Comparison of ENCODE assay signal across 21 cellular contexts in the genomic region with DNA sequence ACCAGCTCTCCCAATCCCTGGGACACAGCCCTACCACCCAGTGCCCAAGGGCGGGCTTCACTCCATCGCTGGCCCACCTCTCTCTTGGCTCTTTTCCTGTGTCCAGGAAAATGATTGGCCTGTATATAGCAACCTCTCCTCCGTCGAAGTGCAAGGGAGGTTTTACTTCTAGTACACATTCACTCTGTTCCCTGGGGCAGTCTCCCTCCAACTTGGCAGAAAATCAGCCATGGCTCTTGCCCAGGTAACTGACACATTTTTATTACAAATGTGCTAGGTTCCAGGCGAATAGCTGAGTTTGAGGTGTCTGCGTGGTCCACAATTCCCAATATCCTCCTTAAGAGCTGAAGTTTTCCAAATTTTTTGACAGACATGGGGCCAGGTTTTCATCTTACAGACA.
DNase-seq lines count a peak whose midpoint lies in the region; ATAC-seq and TF ChIP-seq lines count a peak whose summit lies in the region.
"Had no signal": no experiment of that assay in that cellular context is flagged by ENCODE, and none has a peak within 500 bp of the region (broad histone marks: within the 10 kb centered on the region; RNA-seq: fewer than 3 reads in every experiment).

No MANE protein-coding gene starts in this region.

- H3K4me1 Mint-ChIP-seq in neural progenitor cell = peaks cover 29% of the 10 kb centered on the region

- peaks cover 24% of the 10 kb centered on the region for H3K9me3 Mint-ChIP-seq in neural progenitor cell
- H3K9me3 Mint-ChIP-seq: CD8-positive, alpha-beta T cell had no signal

- H3K9ac ChIP-seq in neural progenitor cell = no peak overlapping the region
- H3K9ac ChIP-seq: BLaER1 treated with 17β-estradiol and CSF1 and Interleukin-3, amounts not matched to agents 10 nM and 100 nM; GM23248 had no signal

- H3K79me2 ChIP-seq in neural progenitor cell (ENCODE audit: low read depth) = no peaks in the 10 kb centered on the region

- H3K9me3 ChIP-seq in neural progenitor cell (ENCODE audit: low read depth) (no peaks in the 10 kb centered on the region), uterus (no peaks in the 10 kb centered on the region)
- H3K9me3 ChIP-seq: SJSA1 had no signal

- intact Hi-C loops in Right ventricle myocardium inferior (cut with DNase I) (no loop called here), left ventricle myocardium superior (cut with micrococcal nuclease) (no loop called here), uterus (cut with DNase I; ENCODE audit: low total_unique reads) (no loop called here)

- H3K36me3 ChIP-seq in neural progenitor cell = no peaks in the 10 kb centered on the region
- H3K36me3 ChIP-seq in uterus = no peaks in the 10 kb centered on the region
- H3K36me3 ChIP-seq: HAP-1, SJSA1 had no signal

- H3K4me2 ChIP-seq in neural progenitor cell = peak overlapping the region; percentile 69

- no peak for TF ChIP-seq POLR2A in uterus (IDR thresholded peaks at IDR 0.05)

- TF ChIP-seq CTCF in neural progenitor cell (IDR thresholded peaks at IDR 0.05) (no peak), uterus (IDR thresholded peaks at IDR 0.05) (no peak)

- peaks cover 21% of the 10 kb centered on the region for H3F3A ChIP-seq in neural progenitor cell (ENCODE audit: low read depth)

- H3K27me3 ChIP-seq in neural progenitor cell = no peaks in the 10 kb centered on the region
- no peaks in the 10 kb centered on the region for H3K27me3 ChIP-seq in uterus
- H3K27me3 ChIP-seq: BLaER1 treated with 17β-estradiol and CSF1 and Interleukin-3, amounts not matched to agents 10 nM and 100 nM; SJSA1 had no signal

- no peak overlapping the region for H2AFZ ChIP-seq in neural progenitor cell (replicated peaks)
- H2AFZ ChIP-seq: GM23248 had no signal

- no peak for DNase-seq in Right ventricle myocardium inferior (ENCODE audit: missing footprints)
- DNase-seq in left ventricle myocardium superior = no peak
- peak; percentile 54 for DNase-seq in cerebellum (ENCODE audit: low spot score)
- no peak for DNase-seq in neural progenitor cell (ENCODE audit: low spot score)
- DNase-seq in uterus = peak; percentile 43 to 61
- DNase-seq in HT-29 (ENCODE audit: low spot score) = no peak
- no peak for DNase-seq in NCI-H2171 treated with DMSO at 0.1 percent for 48 hours (lab: John Stamatoyannopoulos, UW)
- DNase-seq: 8988T; CD8-positive, alpha-beta T cell; DND-41; GM23248; Karpas-422; NCI-H1694; NCI-H2081 treated with DMSO at 0.1 percent for 48 hours; NCI-H446 treated with DMSO at 0.1 percent for 48 hours; NCI-H526 treated with DMSO at 0.1 percent for 48 hours; OCI-M1 had no signal

- H3K4me3 Mint-ChIP-seq in neural progenitor cell = no peak overlapping the region
- H3K4me3 Mint-ChIP-seq: CD8-positive, alpha-beta T cell had no signal

- no peak overlapping the region for H3K27ac Mint-ChIP-seq in neural progenitor cell
- H3K27ac Mint-ChIP-seq: CD8-positive, alpha-beta T cell had no signal

- peaks cover 22% of the 10 kb centered on the region for H3K27me3 Mint-ChIP-seq in neural progenitor cell (ENCODE audit: insufficient read depth, low read depth)

- H3K4me3 ChIP-seq in neural progenitor cell (no peak overlapping the region), uterus (no peak overlapping the region)
- H3K4me3 ChIP-seq: BLaER1 treated with 17β-estradiol and CSF1 and Interleukin-3, amounts not matched to agents 10 nM and 100 nM; GM23248; HAP-1; SJSA1 had no signal

- H3K36me3 Mint-ChIP-seq in neural progenitor cell = peaks cover 6% of the 10 kb centered on the region
- H3K36me3 Mint-ChIP-seq: CD8-positive, alpha-beta T cell had no signal

- peak overlapping the region; percentile 59 for H3K27ac ChIP-seq in neural progenitor cell
- peak overlapping the region; percentile 7 to 13 for H3K27ac ChIP-seq in uterus
- H3K27ac ChIP-seq: BLaER1 treated with 17β-estradiol and CSF1 and Interleukin-3, amounts not matched to agents 10 nM and 100 nM; GM23248; SJSA1 had no signal

- H4K20me1 ChIP-seq in neural progenitor cell (ENCODE audit: low read depth) = no peaks in the 10 kb centered on the region
- H4K20me1 ChIP-seq: BLaER1 treated with 17β-estradiol and CSF1 and Interleukin-3, amounts not matched to agents 10 nM and 100 nM had no signal

- H3K4me1 ChIP-seq in neural progenitor cell (peaks cover 34% of the 10 kb centered on the region), uterus (no peaks in the 10 kb centered on the region)
- H3K4me1 ChIP-seq: HAP-1, SJSA1 had no signal

- peak; percentile 11 for ATAC-seq in Right ventricle myocardium inferior
- no peak for ATAC-seq in left ventricle myocardium superior
- ATAC-seq in HG03159 (IDR thresholded peaks at IDR 0.05; ENCODE audit: unreplicated experiment) = no peak
- ATAC-seq: CD8-positive, alpha-beta T cell had no signal

Comparison
In these comparisons a context has a peak if more than half of its experiments do, and no peak if none do; other contexts are left out.
1. DNase-seq: peak in cerebellum (single experiment) and uterus (2 of 2); none in Right ventricle myocardium inferior (single experiment), left ventricle myocardium superior (single experiment), neural progenitor cell (single experiment), HT-29 (single experiment) and NCI-H2171 treated with DMSO at 0.1 percent for 48 hours (single experiment).